Comparison of ENCODE assay signal across 1 cellular context in genomic region chr9:107760469-107761242, GRCh38.
TF ChIP-seq lines count a peak whose summit lies in the region.

No MANE protein-coding gene starts in this region.

TF ChIP-seq in GM12878, 131 proteins besides CTCF, POLR2A, EP300 and RAD21 (continued from another document):
- TF ChIP-seq, protein P1, sequence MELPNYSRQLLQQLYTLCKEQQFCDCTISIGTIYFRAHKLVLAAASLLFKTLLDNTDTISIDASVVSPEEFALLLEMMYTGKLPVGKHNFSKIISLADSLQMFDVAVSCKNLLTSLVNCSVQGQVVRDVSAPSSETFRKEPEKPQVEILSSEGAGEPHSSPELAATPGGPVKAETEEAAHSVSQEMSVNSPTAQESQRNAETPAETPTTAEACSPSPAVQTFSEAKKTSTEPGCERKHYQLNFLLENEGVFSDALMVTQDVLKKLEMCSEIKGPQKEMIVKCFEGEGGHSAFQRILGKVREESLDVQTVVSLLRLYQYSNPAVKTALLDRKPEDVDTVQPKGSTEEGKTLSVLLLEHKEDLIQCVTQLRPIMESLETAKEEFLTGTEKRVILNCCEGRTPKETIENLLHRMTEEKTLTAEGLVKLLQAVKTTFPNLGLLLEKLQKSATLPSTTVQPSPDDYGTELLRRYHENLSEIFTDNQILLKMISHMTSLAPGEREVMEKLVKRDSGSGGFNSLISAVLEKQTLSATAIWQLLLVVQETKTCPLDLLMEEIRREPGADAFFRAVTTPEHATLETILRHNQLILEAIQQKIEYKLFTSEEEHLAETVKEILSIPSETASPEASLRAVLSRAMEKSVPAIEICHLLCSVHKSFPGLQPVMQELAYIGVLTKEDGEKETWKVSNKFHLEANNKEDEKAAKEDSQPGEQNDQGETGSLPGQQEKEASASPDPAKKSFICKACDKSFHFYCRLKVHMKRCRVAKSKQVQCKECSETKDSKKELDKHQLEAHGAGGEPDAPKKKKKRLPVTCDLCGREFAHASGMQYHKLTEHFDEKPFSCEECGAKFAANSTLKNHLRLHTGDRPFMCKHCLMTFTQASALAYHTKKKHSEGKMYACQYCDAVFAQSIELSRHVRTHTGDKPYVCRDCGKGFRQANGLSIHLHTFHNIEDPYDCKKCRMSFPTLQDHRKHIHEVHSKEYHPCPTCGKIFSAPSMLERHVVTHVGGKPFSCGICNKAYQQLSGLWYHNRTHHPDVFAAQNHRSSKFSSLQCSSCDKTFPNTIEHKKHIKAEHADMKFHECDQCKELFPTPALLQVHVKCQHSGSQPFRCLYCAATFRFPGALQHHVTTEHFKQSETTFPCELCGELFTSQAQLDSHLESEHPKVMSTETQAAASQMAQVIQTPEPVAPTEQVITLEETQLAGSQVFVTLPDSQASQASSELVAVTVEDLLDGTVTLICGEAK (IDR thresholded peaks at IDR 0.05; ENCODE audit: borderline replicate concordance): no peak
- TF ChIP-seq YY1 (IDR thresholded peaks at IDR 0.05; ENCODE audit: low read depth, low read length) (no peak), TCF12 (IDR thresholded peaks at IDR 0.05; ENCODE audit: low read depth, low read length) (no peak), RELB (IDR thresholded peaks at IDR 0.05; ENCODE audit: low read depth) (peak; percentile 42; the same call in 1 of the 2 replicates), BACH1 (IDR thresholded peaks at IDR 0.05; ENCODE audit: borderline replicate concordance) (no peak), ZSCAN29 (IDR thresholded peaks at IDR 0.05) (no peak), BCLAF1 (IDR thresholded peaks at IDR 0.05) (no peak), IKZF2 (IDR thresholded peaks at IDR 0.05) (peak; percentile 70 to 80; a peak in 2 of 4 replicates), IKZF1 (conservative IDR thresholded peaks at IDR 0.05) (peak; percentile 81), ASH2L (IDR thresholded peaks at IDR 0.05; ENCODE audit: borderline replicate concordance, low read depth) (no peak), SPI1 (IDR thresholded peaks at IDR 0.05; ENCODE audit: borderline replicate concordance, insufficient read depth, low read depth, low read length) (peak; percentile 49; the same call in 1 of the 2 replicates), RFX5 (IDR thresholded peaks at IDR 0.05; ENCODE audit: low read depth, low read length) (no peak), POLR2AphosphoS2 (IDR thresholded peaks at IDR 0.05; ENCODE audit: low read depth, low read length) (no peak), MXI1 (IDR thresholded peaks at IDR 0.05; ENCODE audit: low read depth, low read length) (no peak)
- TF ChIP-seq, protein P2, sequence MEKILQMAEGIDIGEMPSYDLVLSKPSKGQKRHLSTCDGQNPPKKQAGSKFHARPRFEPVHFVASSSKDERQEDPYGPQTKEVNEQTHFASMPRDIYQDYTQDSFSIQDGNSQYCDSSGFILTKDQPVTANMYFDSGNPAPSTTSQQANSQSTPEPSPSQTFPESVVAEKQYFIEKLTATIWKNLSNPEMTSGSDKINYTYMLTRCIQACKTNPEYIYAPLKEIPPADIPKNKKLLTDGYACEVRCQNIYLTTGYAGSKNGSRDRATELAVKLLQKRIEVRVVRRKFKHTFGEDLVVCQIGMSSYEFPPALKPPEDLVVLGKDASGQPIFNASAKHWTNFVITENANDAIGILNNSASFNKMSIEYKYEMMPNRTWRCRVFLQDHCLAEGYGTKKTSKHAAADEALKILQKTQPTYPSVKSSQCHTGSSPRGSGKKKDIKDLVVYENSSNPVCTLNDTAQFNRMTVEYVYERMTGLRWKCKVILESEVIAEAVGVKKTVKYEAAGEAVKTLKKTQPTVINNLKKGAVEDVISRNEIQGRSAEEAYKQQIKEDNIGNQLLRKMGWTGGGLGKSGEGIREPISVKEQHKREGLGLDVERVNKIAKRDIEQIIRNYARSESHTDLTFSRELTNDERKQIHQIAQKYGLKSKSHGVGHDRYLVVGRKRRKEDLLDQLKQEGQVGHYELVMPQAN (conservative IDR thresholded peaks at IDR 0.05): no peak
